In the genomic region with DNA sequence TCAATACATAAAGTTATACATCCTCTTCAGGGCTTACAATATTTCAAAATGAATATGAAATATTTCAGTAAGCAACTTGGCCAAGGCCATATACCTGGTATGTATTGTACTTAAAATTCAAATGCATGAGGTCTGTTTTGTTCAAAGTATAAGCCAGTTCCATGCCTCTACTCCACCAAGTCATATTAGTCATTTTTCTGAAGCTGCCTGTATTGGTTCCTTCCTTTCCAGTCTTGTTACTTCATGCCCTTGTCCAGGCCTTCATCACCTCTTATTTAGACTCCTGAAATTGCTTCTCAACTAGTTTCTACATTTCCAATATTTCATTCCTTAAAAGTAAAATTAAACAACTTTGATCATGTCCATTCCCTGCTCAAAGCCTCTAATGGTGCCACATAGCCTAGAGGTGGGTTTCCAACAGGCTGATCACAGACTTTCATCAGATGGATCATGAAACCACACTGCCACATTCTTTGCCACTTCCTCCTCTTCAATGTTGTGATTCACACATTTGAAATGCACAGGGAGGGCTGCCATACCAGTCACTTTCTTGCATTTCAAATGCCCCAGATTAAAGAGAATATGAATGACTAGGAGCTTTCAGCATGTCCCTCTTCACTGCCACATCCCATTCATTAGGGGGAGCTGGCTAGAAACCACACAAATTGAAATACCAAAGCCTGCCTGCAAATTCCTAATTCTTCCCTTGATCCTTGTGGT, we compare ENCODE assay signal across 2 cellular contexts.
A peak's percentile ranks its signal among the peaks of the same experiment; 100 is the strongest.
TF ChIP-seq lines count a peak whose summit lies in the region.

No MANE protein-coding gene starts in this region.

TF ChIP-seq in HCT116, 20 proteins besides CTCF, POLR2A, EP300 and RAD21:
- TF ChIP-seq TCF7L2 (IDR thresholded peaks at IDR 0.05; ENCODE audit: borderline replicate concordance, extremely low read depth, insufficient read depth, insufficient read length), result peak; percentile 71
- TF ChIP-seq SP1 (IDR thresholded peaks at IDR 0.05; ENCODE audit: low read depth), result peak; percentile 59
- no peak for TF ChIP-seq ZFX (IDR thresholded peaks at IDR 0.05)
- no peak for TF ChIP-seq EZH2 (IDR thresholded peaks at IDR 0.05)
- TF ChIP-seq YY1 (IDR thresholded peaks at IDR 0.05; ENCODE audit: extremely low read depth, insufficient replicate concordance, low read depth, low read length), result no peak
- TF ChIP-seq, protein P1, sequence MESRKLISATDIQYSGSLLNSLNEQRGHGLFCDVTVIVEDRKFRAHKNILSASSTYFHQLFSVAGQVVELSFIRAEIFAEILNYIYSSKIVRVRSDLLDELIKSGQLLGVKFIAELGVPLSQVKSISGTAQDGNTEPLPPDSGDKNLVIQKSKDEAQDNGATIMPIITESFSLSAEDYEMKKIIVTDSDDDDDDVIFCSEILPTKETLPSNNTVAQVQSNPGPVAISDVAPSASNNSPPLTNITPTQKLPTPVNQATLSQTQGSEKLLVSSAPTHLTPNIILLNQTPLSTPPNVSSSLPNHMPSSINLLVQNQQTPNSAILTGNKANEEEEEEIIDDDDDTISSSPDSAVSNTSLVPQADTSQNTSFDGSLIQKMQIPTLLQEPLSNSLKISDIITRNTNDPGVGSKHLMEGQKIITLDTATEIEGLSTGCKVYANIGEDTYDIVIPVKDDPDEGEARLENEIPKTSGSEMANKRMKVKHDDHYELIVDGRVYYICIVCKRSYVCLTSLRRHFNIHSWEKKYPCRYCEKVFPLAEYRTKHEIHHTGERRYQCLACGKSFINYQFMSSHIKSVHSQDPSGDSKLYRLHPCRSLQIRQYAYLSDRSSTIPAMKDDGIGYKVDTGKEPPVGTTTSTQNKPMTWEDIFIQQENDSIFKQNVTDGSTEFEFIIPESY (IDR thresholded peaks at IDR 0.05; ENCODE audit: extremely low read depth, insufficient replicate concordance, low read length), result no peak
- TF ChIP-seq FOSL1 (IDR thresholded peaks at IDR 0.05; ENCODE audit: low read depth), result peak; percentile 41; the same call in 1 of the 2 replicates
- TF ChIP-seq, protein P2, sequence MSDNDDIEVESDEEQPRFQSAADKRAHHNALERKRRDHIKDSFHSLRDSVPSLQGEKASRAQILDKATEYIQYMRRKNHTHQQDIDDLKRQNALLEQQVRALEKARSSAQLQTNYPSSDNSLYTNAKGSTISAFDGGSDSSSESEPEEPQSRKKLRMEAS (IDR thresholded peaks at IDR 0.05), result no peak; the same call in 1 of the 2 replicates
- TF ChIP-seq CEBPB (IDR thresholded peaks at IDR 0.05; ENCODE audit: low read depth), result no peak
- TF ChIP-seq EGR1 (IDR thresholded peaks at IDR 0.05; ENCODE audit: low read depth), result no peak
- no peak for TF ChIP-seq ELF1 (IDR thresholded peaks at IDR 0.05; ENCODE audit: borderline replicate concordance, low read depth)
- TF ChIP-seq CBX3 (IDR thresholded peaks at IDR 0.05; ENCODE audit: low read depth), result 0 out of 2 replicates have a peak, but pooled peaks have one; percentile 36
- TF ChIP-seq, protein P3, sequence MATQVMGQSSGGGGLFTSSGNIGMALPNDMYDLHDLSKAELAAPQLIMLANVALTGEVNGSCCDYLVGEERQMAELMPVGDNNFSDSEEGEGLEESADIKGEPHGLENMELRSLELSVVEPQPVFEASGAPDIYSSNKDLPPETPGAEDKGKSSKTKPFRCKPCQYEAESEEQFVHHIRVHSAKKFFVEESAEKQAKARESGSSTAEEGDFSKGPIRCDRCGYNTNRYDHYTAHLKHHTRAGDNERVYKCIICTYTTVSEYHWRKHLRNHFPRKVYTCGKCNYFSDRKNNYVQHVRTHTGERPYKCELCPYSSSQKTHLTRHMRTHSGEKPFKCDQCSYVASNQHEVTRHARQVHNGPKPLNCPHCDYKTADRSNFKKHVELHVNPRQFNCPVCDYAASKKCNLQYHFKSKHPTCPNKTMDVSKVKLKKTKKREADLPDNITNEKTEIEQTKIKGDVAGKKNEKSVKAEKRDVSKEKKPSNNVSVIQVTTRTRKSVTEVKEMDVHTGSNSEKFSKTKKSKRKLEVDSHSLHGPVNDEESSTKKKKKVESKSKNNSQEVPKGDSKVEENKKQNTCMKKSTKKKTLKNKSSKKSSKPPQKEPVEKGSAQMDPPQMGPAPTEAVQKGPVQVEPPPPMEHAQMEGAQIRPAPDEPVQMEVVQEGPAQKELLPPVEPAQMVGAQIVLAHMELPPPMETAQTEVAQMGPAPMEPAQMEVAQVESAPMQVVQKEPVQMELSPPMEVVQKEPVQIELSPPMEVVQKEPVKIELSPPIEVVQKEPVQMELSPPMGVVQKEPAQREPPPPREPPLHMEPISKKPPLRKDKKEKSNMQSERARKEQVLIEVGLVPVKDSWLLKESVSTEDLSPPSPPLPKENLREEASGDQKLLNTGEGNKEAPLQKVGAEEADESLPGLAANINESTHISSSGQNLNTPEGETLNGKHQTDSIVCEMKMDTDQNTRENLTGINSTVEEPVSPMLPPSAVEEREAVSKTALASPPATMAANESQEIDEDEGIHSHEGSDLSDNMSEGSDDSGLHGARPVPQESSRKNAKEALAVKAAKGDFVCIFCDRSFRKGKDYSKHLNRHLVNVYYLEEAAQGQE (IDR thresholded peaks at IDR 0.05; ENCODE audit: low read depth), result no peak
- TF ChIP-seq, protein P4, sequence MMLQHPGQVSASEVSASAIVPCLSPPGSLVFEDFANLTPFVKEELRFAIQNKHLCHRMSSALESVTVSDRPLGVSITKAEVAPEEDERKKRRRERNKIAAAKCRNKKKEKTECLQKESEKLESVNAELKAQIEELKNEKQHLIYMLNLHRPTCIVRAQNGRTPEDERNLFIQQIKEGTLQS (IDR thresholded peaks at IDR 0.05), result no peak
- TF ChIP-seq ZNF274 (IDR thresholded peaks at IDR 0.05; ENCODE audit: low read depth, low read length), result no peak
- TF ChIP-seq SIN3A (IDR thresholded peaks at IDR 0.05; ENCODE audit: low read depth), result no peak
- no peak for TF ChIP-seq POLR2AphosphoS5 (IDR thresholded peaks at IDR 0.05; ENCODE audit: low read depth, low read length)
- TF ChIP-seq JUND (IDR thresholded peaks at IDR 0.05), result peak; percentile 38
- TF ChIP-seq SRF (IDR thresholded peaks at IDR 0.05; ENCODE audit: low read depth), result no peak
- no peak for TF ChIP-seq EZH2phosphoT487 (IDR thresholded peaks at IDR 0.05; ENCODE audit: borderline replicate concordance)

TF ChIP-seq in endothelial cell of umbilical vein, 7 proteins besides CTCF, POLR2A, EP300 and RAD21:
- TF ChIP-seq JUN (IDR thresholded peaks at IDR 0.05; ENCODE audit: borderline replicate concordance, insufficient read depth, insufficient read length, low read depth) (no peak), FOS (IDR thresholded peaks at IDR 0.05; ENCODE audit: borderline replicate concordance, insufficient read depth, low read length) (peak; percentile 9)
